11 cellular contexts compared by ENCODE assay signal in genomic region chr17:48596735-48597491, GRCh38. TPM values are rescaled to one million over a fixed set of nuclear protein-coding genes. Genes with fewer than 3 reads are reported as not detected.
DNase-seq lines count a peak whose midpoint lies in the region; ATAC-seq and TF ChIP-seq lines count a peak whose summit lies in the region.
"Had no signal": no experiment of that assay in that cellular context is flagged by ENCODE, and none has a peak within 500 bp of the region (broad histone marks: within the 10 kb centered on the region; RNA-seq: fewer than 3 reads in every experiment).

No MANE protein-coding gene starts in this region.

- CTCF ChIA-PET in activated CD8-positive, alpha-beta memory T cell treated with anti-CD3 and anti-CD28 coated beads, Interleukin-2, amount 10 ng/mL, durations not matched to agents 7 days and 5 days (lab: Charles Lee): interaction anchor here (0.8 to 5.9 kb wide), 8 partner anchors 9 to 522 kb away, joined by 3 to 40 read pairs (median 4); partner anchors contain the start of gene HOXB7

- no peak for TF ChIP-seq CTCF in thoracic aorta (IDR thresholded peaks at IDR 0.05)

- no peaks in the 10 kb centered on the region for H3K9me3 Mint-ChIP-seq in activated CD8-positive, alpha-beta memory T cell treated with anti-CD3 and anti-CD28 coated beads, Interleukin-2, amount 10 ng/mL, durations not matched to agents 7 days and 5 days (ENCODE audit: low read depth)
- H3K9me3 Mint-ChIP-seq in activated T-helper 2 cell treated with anti-CD3 and anti-CD28 coated beads, Interferon-gamma antibody, Interleukin-2, Interleukin-4, amounts not matched to agents 10 μg/mL and 5 μg/mL and 100 μg/mL, durations not matched to agents 14 hours and 24 hours and 36 hours: no peaks in the 10 kb centered on the region

- H3K36me3 Mint-ChIP-seq in activated CD8-positive, alpha-beta memory T cell treated with anti-CD3 and anti-CD28 coated beads, Interleukin-2, amount 10 ng/mL, durations not matched to agents 7 days and 5 days: no peaks in the 10 kb centered on the region
- peaks cover 3% of the 10 kb centered on the region for H3K36me3 Mint-ChIP-seq in activated T-helper 2 cell treated with anti-CD3 and anti-CD28 coated beads, Interferon-gamma antibody, Interleukin-2, Interleukin-4, amounts not matched to agents 10 μg/mL and 5 μg/mL and 100 μg/mL, durations not matched to agents 14 hours and 24 hours and 36 hours (ENCODE audit: low read depth)

- H3K27ac ChIP-seq in thoracic aorta: peak overlapping the region in 1 of 2 donors; percentile 49
- H3K27ac ChIP-seq: BLaER1 treated with 17β-estradiol and CSF1 and Interleukin-3, amounts not matched to agents 10 nM and 100 nM had no signal

- no peak for ATAC-seq in activated CD8-positive, alpha-beta memory T cell treated with anti-CD3 and anti-CD28 coated beads, Interleukin-2, amount 10 ng/mL, durations not matched to agents 7 days and 5 days
- no peak for ATAC-seq in thoracic aorta (ENCODE audit: insufficient number of reproducible peaks, low FRiP score, low read depth)
- no peak for ATAC-seq in GM21367 (IDR thresholded peaks at IDR 0.05; ENCODE audit: unreplicated experiment)
- ATAC-seq: HCT116 had no signal

- no peaks in the 10 kb centered on the region for H3K9me3 ChIP-seq in thoracic aorta

- no peak overlapping the region for H3K27ac Mint-ChIP-seq in activated CD8-positive, alpha-beta memory T cell treated with anti-CD3 and anti-CD28 coated beads, Interleukin-2, amount 10 ng/mL, durations not matched to agents 7 days and 5 days
- peak overlapping the region; percentile 60 for H3K27ac Mint-ChIP-seq in activated T-helper 2 cell treated with anti-CD3 and anti-CD28 coated beads, Interferon-gamma antibody, Interleukin-2, Interleukin-4, amounts not matched to agents 10 μg/mL and 5 μg/mL and 100 μg/mL, durations not matched to agents 14 hours and 24 hours and 36 hours

- peaks cover 43% of the 10 kb centered on the region for H3K4me1 Mint-ChIP-seq in activated CD8-positive, alpha-beta memory T cell treated with anti-CD3 and anti-CD28 coated beads, Interleukin-2, amount 10 ng/mL, durations not matched to agents 7 days and 5 days
- peaks cover 43% of the 10 kb centered on the region for H3K4me1 Mint-ChIP-seq in activated T-helper 2 cell treated with anti-CD3 and anti-CD28 coated beads, Interferon-gamma antibody, Interleukin-2, Interleukin-4, amounts not matched to agents 10 μg/mL and 5 μg/mL and 100 μg/mL, durations not matched to agents 14 hours and 24 hours and 36 hours (ENCODE audit: low read depth)

- H3K27me3 Mint-ChIP-seq in activated CD8-positive, alpha-beta memory T cell treated with anti-CD3 and anti-CD28 coated beads, Interleukin-2, amount 10 ng/mL, durations not matched to agents 7 days and 5 days: peaks cover 87% of the 10 kb centered on the region
- peaks cover 90% of the 10 kb centered on the region for H3K27me3 Mint-ChIP-seq in activated T-helper 2 cell treated with anti-CD3 and anti-CD28 coated beads, Interferon-gamma antibody, Interleukin-2, Interleukin-4, amounts not matched to agents 10 μg/mL and 5 μg/mL and 100 μg/mL, durations not matched to agents 14 hours and 24 hours and 36 hours (ENCODE audit: low read depth)

- no peaks in the 10 kb centered on the region for H3K27me3 ChIP-seq in thoracic aorta (replicated peaks; ENCODE audit: insufficient read depth)

- peak overlapping the region; percentile 84 for H3K4me3 ChIP-seq in thoracic aorta

- intact Hi-C loops in activated T-helper 2 cell treated with anti-CD3 and anti-CD28 coated beads, Interferon-gamma antibody, Interleukin-2, Interleukin-4, amounts not matched to agents 10 μg/mL and 5 μg/mL and 100 μg/mL, durations not matched to agents 14 hours and 24 hours and 36 hours (cut with micrococcal nuclease): loop anchor here (1.0 kb wide), 1 partner anchor 21 kb away; no protein-coding TSS in a partner anchor

- peaks cover 8% of the 10 kb centered on the region for H3K36me3 ChIP-seq in thoracic aorta
- H3K36me3 ChIP-seq: BLaER1 treated with 17β-estradiol and CSF1 and Interleukin-3, amounts not matched to agents 10 nM and 100 nM had no signal

- peak overlapping the region; percentile 63 for H3K4me3 Mint-ChIP-seq in activated CD8-positive, alpha-beta memory T cell treated with anti-CD3 and anti-CD28 coated beads, Interleukin-2, amount 10 ng/mL, durations not matched to agents 7 days and 5 days
- H3K4me3 Mint-ChIP-seq in activated T-helper 2 cell treated with anti-CD3 and anti-CD28 coated beads, Interferon-gamma antibody, Interleukin-2, Interleukin-4, amounts not matched to agents 10 μg/mL and 5 μg/mL and 100 μg/mL, durations not matched to agents 14 hours and 24 hours and 36 hours (ENCODE audit: low read depth): peak overlapping the region; percentile 80

- H3K4me1 ChIP-seq in thoracic aorta (ENCODE audit: control insufficient read depth in 1 of 2, low read depth in 2 of 2): peaks cover 7 to 35% of the 10 kb centered on the region in 2 donors

- no peak for DNase-seq in activated CD8-positive, alpha-beta memory T cell treated with anti-CD3 and anti-CD28 coated beads, Interleukin-2, amount 10 ng/mL, durations not matched to agents 7 days and 5 days
- DNase-seq in activated CD8-positive, alpha-beta memory T cell treated with anti-CD3 and anti-CD28 coated beads, Interleukin-2, amount 50 U/mL, for 4 hours: no peak
- DNase-seq in activated T-helper 2 cell treated with anti-CD3 and anti-CD28 coated beads, Interferon-gamma antibody, Interleukin-2, Interleukin-4, amounts not matched to agents 10 μg/mL and 5 μg/mL and 100 μg/mL, durations not matched to agents 14 hours and 24 hours and 36 hours (ENCODE audit: low spot score): no peak
- DNase-seq in kidney tubule cell (ENCODE audit: low spot score) (peak; percentile 84), thoracic aorta (ENCODE audit: low spot score) (no peak), MV-4-11 (lab: John Stamatoyannopoulos, UW) (no peak), NCI-H1694 (lab: John Stamatoyannopoulos, UW) (no peak)
- DNase-seq: NCI-H1048 had no signal

RNA-seq across cellular contexts. Expression of gene HOXB5, which starts 3.3 kb away (rescaled TPM):
- total RNA-seq in activated CD8-positive, alpha-beta memory T cell treated with anti-CD3 and anti-CD28 coated beads, Interleukin-2, amount 10 ng/mL, durations not matched to agents 7 days and 5 days: under 1 TPM in 1 of 2 experiments, not detected in 1; 0.16 TPM
- not detected in 2 replicates for total RNA-seq in activated T-helper 2 cell treated with anti-CD3 and anti-CD28 coated beads, Interferon-gamma antibody, Interleukin-2, Interleukin-4, amounts not matched to agents 10 μg/mL and 5 μg/mL and 100 μg/mL, durations not matched to agents 14 hours and 24 hours and 36 hours
- 1 to 10 TPM in 1 of 2 donors, under 1 TPM in 1; 0.56 to 3.8 TPM for total RNA-seq in thoracic aorta

RNA-seq across cellular contexts. Expression of gene HOXB3, which starts 6.9 kb away (rescaled TPM):
- total RNA-seq in activated CD8-positive, alpha-beta memory T cell treated with anti-CD3 and anti-CD28 coated beads, Interleukin-2, amount 10 ng/mL, durations not matched to agents 7 days and 5 days: 10 to 100 TPM; 11.9 to 12.9 TPM
- total RNA-seq in activated T-helper 2 cell treated with anti-CD3 and anti-CD28 coated beads, Interferon-gamma antibody, Interleukin-2, Interleukin-4, amounts not matched to agents 10 μg/mL and 5 μg/mL and 100 μg/mL, durations not matched to agents 14 hours and 24 hours and 36 hours: 3.8 and 4.6 TPM in 2 replicates
- 10 to 100 TPM; 26.8 to 33.3 TPM for total RNA-seq in thoracic aorta

RNA-seq across cellular contexts. Expression of gene HOXB6, which starts 7.9 kb away (rescaled TPM):
- 1 to 10 TPM in 1 of 2 experiments, under 1 TPM in 1; 0.58 to 1.1 TPM for total RNA-seq in activated CD8-positive, alpha-beta memory T cell treated with anti-CD3 and anti-CD28 coated beads, Interleukin-2, amount 10 ng/mL, durations not matched to agents 7 days and 5 days
- total RNA-seq in activated T-helper 2 cell treated with anti-CD3 and anti-CD28 coated beads, Interferon-gamma antibody, Interleukin-2, Interleukin-4, amounts not matched to agents 10 μg/mL and 5 μg/mL and 100 μg/mL, durations not matched to agents 14 hours and 24 hours and 36 hours: 0.52 and 0.62 TPM in 2 replicates
- 1 to 10 TPM; 4.2 to 9.9 TPM for total RNA-seq in thoracic aorta

RNA-seq across cellular contexts. Expression of gene HOXB7, which starts 13.9 kb away (rescaled TPM):
- 1 to 10 TPM; 1.7 TPM for total RNA-seq in activated CD8-positive, alpha-beta memory T cell treated with anti-CD3 and anti-CD28 coated beads, Interleukin-2, amount 10 ng/mL, durations not matched to agents 7 days and 5 days
- total RNA-seq in activated T-helper 2 cell treated with anti-CD3 and anti-CD28 coated beads, Interferon-gamma antibody, Interleukin-2, Interleukin-4, amounts not matched to agents 10 μg/mL and 5 μg/mL and 100 μg/mL, durations not matched to agents 14 hours and 24 hours and 36 hours: 0.39 and 0.64 TPM in 2 replicates
- total RNA-seq in thoracic aorta: 1 to 10 TPM in 1 of 2 donors, under 1 TPM in 1; 0.63 to 7.2 TPM

RNA-seq across cellular contexts. Expression of gene HOXB8, which starts 18.2 kb away (rescaled TPM):
- total RNA-seq in activated CD8-positive, alpha-beta memory T cell treated with anti-CD3 and anti-CD28 coated beads, Interleukin-2, amount 10 ng/mL, durations not matched to agents 7 days and 5 days: 1 to 10 TPM in 1 of 2 experiments, under 1 TPM in 1; 0.38 to 1.4 TPM
- not detected in 2 replicates for total RNA-seq in activated T-helper 2 cell treated with anti-CD3 and anti-CD28 coated beads, Interferon-gamma antibody, Interleukin-2, Interleukin-4, amounts not matched to agents 10 μg/mL and 5 μg/mL and 100 μg/mL, durations not matched to agents 14 hours and 24 hours and 36 hours
- total RNA-seq in thoracic aorta: 1 to 10 TPM in 1 of 2 donors, not detected in 1; 1.4 TPM
